ENCODE assay signal across 21 cellular contexts in genomic region chr15:68612533-68612932, GRCh38. TPM values are rescaled to one million over a fixed set of nuclear protein-coding genes. Genes with fewer than 3 reads are reported as not detected.
DNase-seq lines count a peak whose midpoint lies in the region; ATAC-seq, FAIRE-seq and TF ChIP-seq lines count a peak whose summit lies in the region.
"Had no signal": no experiment of that assay in that cellular context is flagged by ENCODE, and none has a peak within 500 bp of the region (broad histone marks: within the 10 kb centered on the region; RNA-seq: fewer than 3 reads in every experiment).

No MANE protein-coding gene starts in this region.

- no peaks in the 10 kb centered on the region for H3K9me3 ChIP-seq in BLaER1 treated with 17β-estradiol and CSF1 and Interleukin-3, amounts not matched to agents 10 nM and 100 nM (replicated peaks in 1 of 11)
- H3K9me3 ChIP-seq in H1 (ENCODE audit: insufficient read depth in 2 of 2, low read depth in 1 of 2, low read length in 1 of 2): no peaks in the 10 kb centered on the region
- H3K9me3 ChIP-seq: HAP-1 had no signal

- no peak overlapping the region for H2BK120ac ChIP-seq in H1 (replicated peaks; ENCODE audit: low read depth, low read length)

- H3K79me2 ChIP-seq in H1 (ENCODE audit: control insufficient read depth in 1 of 2, insufficient read depth in 2 of 2, low read length in 2 of 2): no peaks in the 10 kb centered on the region

- WGBS in H1 (ENCODE audit: extremely low coverage in 1 of 2, insufficient coverage in 1 of 2, insufficient read length in 1 of 2, insufficient replicate concordance in 2 of 2, low coverage in 1 of 2, low lambda C conversion rate in 2 of 2, missing lambda C conversion rate in 1 of 2), 2 experiments: 97% methylated on average over 3 of the region's 3 CpGs; no CpG with 5 or more reads in 1 of the 2 experiments

- no peaks in the 10 kb centered on the region for H4K20me1 ChIP-seq in BLaER1 treated with 17β-estradiol and CSF1 and Interleukin-3, amounts not matched to agents 10 nM and 100 nM
- no peaks in the 10 kb centered on the region for H4K20me1 ChIP-seq in H1 (replicated peaks in 1 of 2; ENCODE audit: control insufficient read depth in 1 of 2, insufficient read depth in 2 of 2, low read length in 2 of 2)

- TF ChIP-seq CTCF in H1 (IDR thresholded peaks at IDR 0.05; ENCODE audit: control extremely low read depth in 1 of 3, insufficient read depth in 1 of 3, low read depth in 1 of 3, low read length in 3 of 3): no peak

- no peak overlapping the region for H3K23ac ChIP-seq in H1 (ENCODE audit: insufficient read length)

- H2AFZ ChIP-seq in H1 (ENCODE audit: low read length): peak overlapping the region; percentile 60; the same call in 1 of the 2 replicates

- TF ChIP-seq EP300 in H1 (IDR thresholded peaks at IDR 0.05; ENCODE audit: borderline replicate concordance in 1 of 2, low read depth in 2 of 2, low read length in 2 of 2): no peak

- POLR2A ChIA-PET in H1 (lab: Charles Lee; ENCODE audit: partially characterized antibody): interaction anchor here (1.2 kb wide), 1 partner anchor 57 kb away, joined by 3 read pairs; no protein-coding TSS in a partner anchor
- POLR2A ChIA-PET in activated CD4-positive, alpha-beta T cell treated with anti-CD3 and anti-CD28 coated beads, Interleukin-2, amount 10 ng/mL, durations not matched to agents 7 days and 5 days (lab: Charles Lee): no interaction called here

- H3K27ac ChIP-seq in BLaER1 treated with 17β-estradiol and CSF1 and Interleukin-3, amounts not matched to agents 10 nM and 100 nM: peak overlapping the region in 2 of 11 experiments; percentile 23 to 28; a peak in 3 of 22 replicates
- H3K27ac ChIP-seq in angular gyrus (ENCODE audit: low read depth, low read length): peak overlapping the region; percentile 97
- no peak overlapping the region for H3K27ac ChIP-seq in H1 (ENCODE audit: low read depth, low read length)

- no peak for FAIRE-seq in H1 (lab: Jason Lieb, UNC)
- FAIRE-seq: A204.1 had no signal

- no peak overlapping the region for H3K4me3 ChIP-seq in BLaER1 treated with 17β-estradiol and CSF1 and Interleukin-3, amounts not matched to agents 10 nM and 100 nM
- no peak overlapping the region for H3K4me3 ChIP-seq in H1 (ENCODE audit: extremely low read depth in 1 of 4, insufficient read depth in 2 of 4, low read depth in 3 of 4, low read length in 4 of 4)
- H3K4me3 ChIP-seq: HAP-1 had no signal

- ATAC-seq in GM18520 (IDR thresholded peaks at IDR 0.05; ENCODE audit: unreplicated experiment) (no peak), HG03521 (IDR thresholded peaks at IDR 0.05; ENCODE audit: unreplicated experiment) (no peak)
- ATAC-seq: Panc1 had no signal

- no peaks in the 10 kb centered on the region for H3K23me2 ChIP-seq in H1 (ENCODE audit: low read depth, low read length)

- H2AK5ac ChIP-seq in H1 (ENCODE audit: low read depth, low read length): no peak overlapping the region

- no peak overlapping the region for H3K4me3 Mint-ChIP-seq in activated CD4-positive, alpha-beta T cell treated with anti-CD3 and anti-CD28 coated beads, Interleukin-2, amount 10 ng/mL, durations not matched to agents 7 days and 5 days
- H3K4me3 Mint-ChIP-seq: B cell, IgD-negative memory B cell had no signal

- H4K5ac ChIP-seq in H1 (ENCODE audit: insufficient read length, low read depth, low read length): no peak overlapping the region

- H2BK5ac ChIP-seq in H1 (ENCODE audit: low read depth, low read length): no peak overlapping the region

- H3K4me1 ChIP-seq in BLaER1 treated with 17β-estradiol and CSF1 and Interleukin-3, amounts not matched to agents 10 nM and 100 nM: peaks cover 47 to 88% (median 84%) of the 10 kb centered on the region in 10 experiments
- H3K4me1 ChIP-seq in H1 (replicated peaks in 1 of 4; ENCODE audit: control insufficient read depth in 3 of 4, insufficient read depth in 4 of 4, low read length in 3 of 4): peaks cover 13 to 30% (median 21%) of the 10 kb centered on the region in 4 experiments
- H3K4me1 ChIP-seq: HAP-1 had no signal

- no peaks in the 10 kb centered on the region; the same call in 1 of the 2 replicates for H3K79me1 ChIP-seq in H1 (ENCODE audit: low read depth, low read length)

- H3K14ac ChIP-seq in H1 (ENCODE audit: insufficient read length): no peak overlapping the region

- no peak overlapping the region for H3K27ac Mint-ChIP-seq in activated CD4-positive, alpha-beta T cell treated with anti-CD3 and anti-CD28 coated beads, Interleukin-2, amount 10 ng/mL, durations not matched to agents 7 days and 5 days
- H3K27ac Mint-ChIP-seq: B cell; CD4-positive, CD25-positive, alpha-beta regulatory T cell; IgD-negative memory B cell had no signal

- no peak overlapping the region for H3K9ac ChIP-seq in BLaER1 treated with 17β-estradiol and CSF1 and Interleukin-3, amounts not matched to agents 10 nM and 100 nM
- H3K9ac ChIP-seq in H1 (replicated peaks in 1 of 4; ENCODE audit: extremely low read depth in 1 of 4, low read depth in 3 of 4, low read length in 3 of 4): no peak overlapping the region

- TF ChIP-seq POLR2A in H1 (IDR thresholded peaks at IDR 0.05; ENCODE audit: control extremely low read depth in 1 of 2, low read depth in 2 of 2, low read length in 2 of 2): no peak

- DNase-seq in H1 (ENCODE audit: low read depth in 1 of 2, low spot score in 2 of 2): no peak
- peak; percentile 23 for DNase-seq in pons (ENCODE audit: low spot score)
- no peak for DNase-seq in activated CD4-positive, alpha-beta T cell treated with anti-CD3 and anti-CD28 coated beads, Interleukin-2, amount 10 ng/mL, durations not matched to agents 7 days and 5 days
- DNase-seq: CD4-positive, CD25-positive, alpha-beta regulatory T cell; DMS79; Kasumi-1; NCI-H1694; NCI-H2081; NCI-H2171; NCI-H345; NCI-H524 treated with DMSO at 0.1 percent for 48 hours; SIG-M5 had no signal

- H3K27me3 Mint-ChIP-seq in activated CD4-positive, alpha-beta T cell treated with anti-CD3 and anti-CD28 coated beads, Interleukin-2, amount 10 ng/mL, durations not matched to agents 7 days and 5 days: peaks cover 6% of the 10 kb centered on the region
- H3K27me3 Mint-ChIP-seq: IgD-negative memory B cell had no signal

- H3K4ac ChIP-seq in H1 (replicated peaks; ENCODE audit: insufficient read length, low read depth, low read length): no peak overlapping the region

- no peak overlapping the region for H4K91ac ChIP-seq in H1 (replicated peaks; ENCODE audit: insufficient read length, low read length)

- H3K4me2 ChIP-seq in BLaER1 treated with 17β-estradiol and CSF1 and Interleukin-3, amounts not matched to agents 10 nM and 100 nM: peak overlapping the region in 9 of 11 experiments; percentile 10 to 91 (median 77); a peak in 8 of 22 replicates
- H3K4me2 ChIP-seq in H1 (ENCODE audit: insufficient read depth in 1 of 2, low read depth in 2 of 2, low read length in 2 of 2): no peak overlapping the region

- CTCF ChIA-PET in H1 (lab: Charles Lee; ENCODE audit: partially characterized antibody): interaction anchor here (0.8 to 4.4 kb wide), 11 partner anchors 10 to 312 kb away, joined by 3 to 23 read pairs (median 4); no protein-coding TSS in a partner anchor
- CTCF ChIA-PET in activated CD4-positive, alpha-beta T cell treated with anti-CD3 and anti-CD28 coated beads, Interleukin-2, amount 10 ng/mL, durations not matched to agents 7 days and 5 days (lab: Charles Lee): no interaction called here

- H3K27me3 ChIP-seq in BLaER1 treated with 17β-estradiol and CSF1 and Interleukin-3, amounts not matched to agents 10 nM and 100 nM: no peaks in the 10 kb centered on the region
- H3K27me3 ChIP-seq in H1 (replicated peaks in 1 of 4; ENCODE audit: control insufficient read depth in 3 of 4, extremely low read depth in 1 of 4, insufficient read depth in 3 of 4, low read length in 3 of 4): no peaks in the 10 kb centered on the region

- no peak overlapping the region for H3K18ac ChIP-seq in H1 (ENCODE audit: extremely low read depth, low read length)

- TF ChIP-seq RAD21 in H1 (IDR thresholded peaks at IDR 0.05 in 1 of 2, conservative IDR thresholded peaks at IDR 0.05 in 1 of 2; ENCODE audit: low read depth in 2 of 2, low read length in 2 of 2): no peak

- no peak overlapping the region for H3K56ac ChIP-seq in H1 (replicated peaks; ENCODE audit: insufficient read length, low read depth, low read length)

- no peaks in the 10 kb centered on the region for H3K4me1 Mint-ChIP-seq in activated CD4-positive, alpha-beta T cell treated with anti-CD3 and anti-CD28 coated beads, Interleukin-2, amount 10 ng/mL, durations not matched to agents 7 days and 5 days
- H3K4me1 Mint-ChIP-seq: CD4-positive, CD25-positive, alpha-beta regulatory T cell had no signal

- H2BK12ac ChIP-seq in H1 (ENCODE audit: low read depth, low read length): no peak overlapping the region

- no peak overlapping the region for H4K8ac ChIP-seq in H1 (ENCODE audit: extremely low read depth, insufficient read depth, low read length)

- no peaks in the 10 kb centered on the region for H3K9me3 Mint-ChIP-seq in activated CD4-positive, alpha-beta T cell treated with anti-CD3 and anti-CD28 coated beads, Interleukin-2, amount 10 ng/mL, durations not matched to agents 7 days and 5 days
- H3K9me3 Mint-ChIP-seq: IgD-negative memory B cell had no signal

- no peak overlapping the region for H2BK20ac ChIP-seq in H1 (ENCODE audit: low read length)

- H3K36me3 Mint-ChIP-seq in activated CD4-positive, alpha-beta T cell treated with anti-CD3 and anti-CD28 coated beads, Interleukin-2, amount 10 ng/mL, durations not matched to agents 7 days and 5 days (ENCODE audit: low read depth): no peaks in the 10 kb centered on the region
- H3K36me3 Mint-ChIP-seq: CD4-positive, CD25-positive, alpha-beta regulatory T cell had no signal

- no peaks in the 10 kb centered on the region for H3K36me3 ChIP-seq in BLaER1 treated with 17β-estradiol and CSF1 and Interleukin-3, amounts not matched to agents 10 nM and 100 nM
- no peaks in the 10 kb centered on the region; a peak in 1 of 8 replicates for H3K36me3 ChIP-seq in H1 (ENCODE audit: control insufficient read depth in 2 of 4, insufficient read depth in 4 of 4, low read length in 3 of 4)
- H3K36me3 ChIP-seq: HAP-1 had no signal

- H2BK15ac ChIP-seq in H1 (ENCODE audit: low read length): 0 out of 2 replicates have a peak overlapping the region, but pooled peaks have one; percentile 3

TF ChIP-seq in H1, 55 proteins besides CTCF, POLR2A, EP300 and RAD21 (continues in another document):
- TF ChIP-seq SRF (IDR thresholded peaks at IDR 0.05; ENCODE audit: low read depth, low read length) (no peak), SUZ12 (IDR thresholded peaks at IDR 0.05; ENCODE audit: low read length) (no peak)

RNA-seq across cellular contexts. Expression of gene CORO2B, which starts 33.7 kb away (rescaled TPM):
- total RNA-seq in H1 (2021; fragmentation: NEBNext Ultra II Directional; extraction: Animal tissue kit (Norgen Biotek cat#: 25700)): 3.4 and 4.7 TPM in 2 replicates
- 6.1 and 6.7 TPM in 2 replicates for polyA plus RNA-seq in H1 (2011; rRNA removed)
- polyA plus RNA-seq in H1 (2011; cell fraction: cytosol; rRNA removed): 3.5 TPM
- polyA plus RNA-seq in H1 (2011; cell fraction: nucleus; rRNA removed): 5.4 TPM
- polyA plus RNA-seq in H1 (2012, experiment 1 of 2): 3.8 to 5.5 TPM (median 4.8 TPM) in 4 replicates
- polyA plus RNA-seq in H1 (2012, experiment 2 of 2): 3.7 TPM
- 2.4 TPM for polyA plus RNA-seq in H1 (2013, experiment 1 of 2)
- polyA plus RNA-seq in H1 (2013, experiment 2 of 2): 2.2 TPM
- 4.0 TPM in 2 replicates for polyA minus RNA-seq in H1 (2011; rRNA and poly(A)+ RNA removed)
- 2.9 TPM for polyA minus RNA-seq in H1 (2011; cell fraction: cytosol; rRNA and poly(A)+ RNA removed)
- 2.2 TPM for polyA minus RNA-seq in H1 (2011; cell fraction: nucleus; rRNA and poly(A)+ RNA removed)
- total RNA-seq in activated CD4-positive, alpha-beta T cell treated with anti-CD3 and anti-CD28 coated beads, Interleukin-2, amount 10 ng/mL, durations not matched to agents 7 days and 5 days: not detected
- total RNA-seq: CD4-positive, CD25-positive, alpha-beta regulatory T cell had no signal
- polyA plus RNA-seq: CD4-positive, CD25-positive, alpha-beta regulatory T cell had no signal

Comparison
In these comparisons a context has a peak if more than half of its experiments do, and no peak if none do; other contexts are left out.
1. H3K4me2 ChIP-seq: peak in BLaER1 treated with 17β-estradiol and CSF1 and Interleukin-3, amounts not matched to agents 10 nM and 100 nM (9 of 11); none in H1 (0 of 2).